ENCODE assay signal across 4 cellular contexts in the genomic region with DNA sequence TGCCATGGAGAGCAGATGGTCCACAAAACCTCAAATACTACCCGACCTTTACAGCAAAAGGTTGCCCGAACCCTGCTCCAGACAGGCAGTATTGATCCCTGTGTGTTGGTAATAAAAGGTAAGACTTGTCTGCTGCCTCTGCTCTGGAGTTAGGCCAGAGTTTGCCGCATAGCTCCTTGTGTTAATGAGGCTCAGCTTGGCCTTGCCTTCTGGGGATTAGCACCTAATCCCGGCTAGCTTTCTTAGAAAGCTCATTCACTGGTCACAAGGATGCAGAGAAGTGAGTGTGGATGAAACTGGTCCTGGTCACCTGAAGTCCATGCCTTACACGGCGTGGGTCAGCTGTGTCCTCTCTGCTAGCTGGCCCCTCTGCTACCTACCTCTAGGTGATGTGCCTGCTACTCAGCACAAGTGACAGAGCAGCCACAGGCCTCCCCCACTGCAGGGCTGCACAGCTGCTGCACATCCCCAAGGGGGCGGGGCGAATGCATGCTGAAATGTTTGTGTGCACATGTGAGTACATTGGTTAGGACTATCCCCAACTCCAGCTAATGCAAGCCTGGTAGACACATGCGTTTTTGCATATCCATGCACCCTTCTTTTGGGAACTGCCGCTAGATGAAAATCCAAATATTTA.
TF ChIP-seq lines count a peak whose summit lies in the region.

No MANE protein-coding gene starts in this region.

TF ChIP-seq in SK-N-SH treated with all-trans-retinoic acid at 6 μM for 48 hours, 23 proteins besides CTCF, POLR2A, EP300 and RAD21 (continues in another document):
- TF ChIP-seq POU6F1 (CRISPR knock-in tag; IDR thresholded peaks at IDR 0.05; ENCODE audit: borderline replicate concordance, low read depth) (no peak), GLIS3 (CRISPR knock-in tag; IDR thresholded peaks at IDR 0.05) (no peak), CSDC2 (CRISPR knock-in tag; IDR thresholded peaks at IDR 0.05) (no peak), PATZ1 (CRISPR knock-in tag; IDR thresholded peaks at IDR 0.05; ENCODE audit: borderline replicate concordance) (no peak), OSR1 (CRISPR knock-in tag; IDR thresholded peaks at IDR 0.05) (no peak), TCF4 (CRISPR knock-in tag; IDR thresholded peaks at IDR 0.05; ENCODE audit: borderline replicate concordance) (no peak), TOX (CRISPR knock-in tag; IDR thresholded peaks at IDR 0.05; ENCODE audit: borderline replicate concordance) (no peak), PPARA (CRISPR knock-in tag; IDR thresholded peaks at IDR 0.05; ENCODE audit: borderline replicate concordance) (no peak)

TF ChIP-seq in SK-N-SH, 30 proteins besides CTCF, POLR2A, EP300 and RAD21:
- TF ChIP-seq RXRA (IDR thresholded peaks at IDR 0.05; ENCODE audit: borderline replicate concordance, low read depth) (no peak), USF2 (IDR thresholded peaks at IDR 0.05; ENCODE audit: borderline replicate concordance, low read depth, low read length) (no peak), ZBTB33 (IDR thresholded peaks at IDR 0.05; ENCODE audit: borderline replicate concordance, low read depth) (no peak), PBX3 (IDR thresholded peaks at IDR 0.05) (no peak)
- TF ChIP-seq, protein P1, sequence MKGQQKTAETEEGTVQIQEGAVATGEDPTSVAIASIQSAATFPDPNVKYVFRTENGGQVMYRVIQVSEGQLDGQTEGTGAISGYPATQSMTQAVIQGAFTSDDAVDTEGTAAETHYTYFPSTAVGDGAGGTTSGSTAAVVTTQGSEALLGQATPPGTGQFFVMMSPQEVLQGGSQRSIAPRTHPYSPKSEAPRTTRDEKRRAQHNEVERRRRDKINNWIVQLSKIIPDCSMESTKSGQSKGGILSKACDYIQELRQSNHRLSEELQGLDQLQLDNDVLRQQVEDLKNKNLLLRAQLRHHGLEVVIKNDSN (IDR thresholded peaks at IDR 0.05; ENCODE audit: borderline replicate concordance, low read depth), result no peak

TF ChIP-seq in HCT116, 20 proteins besides CTCF, POLR2A, EP300 and RAD21:
- no peak for TF ChIP-seq ATF3 (IDR thresholded peaks at IDR 0.05)
- no peak for TF ChIP-seq CEBPB (IDR thresholded peaks at IDR 0.05; ENCODE audit: low read depth)
- no peak for TF ChIP-seq YY1 (IDR thresholded peaks at IDR 0.05; ENCODE audit: extremely low read depth, insufficient replicate concordance, low read depth, low read length)
- TF ChIP-seq TCF7L2 (IDR thresholded peaks at IDR 0.05; ENCODE audit: borderline replicate concordance, extremely low read depth, insufficient read depth, insufficient read length), result no peak
- TF ChIP-seq REST (IDR thresholded peaks at IDR 0.05; ENCODE audit: low read depth), result no peak
- TF ChIP-seq EZH2phosphoT487 (IDR thresholded peaks at IDR 0.05; ENCODE audit: borderline replicate concordance), result no peak
- TF ChIP-seq POLR2AphosphoS5 (IDR thresholded peaks at IDR 0.05; ENCODE audit: low read depth, low read length), result no peak
- no peak for TF ChIP-seq SP1 (IDR thresholded peaks at IDR 0.05; ENCODE audit: low read depth)
- no peak for TF ChIP-seq CBX3 (IDR thresholded peaks at IDR 0.05; ENCODE audit: low read depth)
- TF ChIP-seq ZBTB33 (IDR thresholded peaks at IDR 0.05; ENCODE audit: extremely low read depth, insufficient replicate concordance, low read length), result no peak
- TF ChIP-seq ZNF274 (IDR thresholded peaks at IDR 0.05; ENCODE audit: low read depth, low read length), result no peak
- TF ChIP-seq SRF (IDR thresholded peaks at IDR 0.05; ENCODE audit: low read depth), result no peak
- TF ChIP-seq SIN3A (IDR thresholded peaks at IDR 0.05; ENCODE audit: low read depth), result no peak

TF ChIP-seq in HEK293T, 16 proteins besides CTCF, POLR2A, EP300 and RAD21:
- TF ChIP-seq ZNF384 (IDR thresholded peaks at IDR 0.05) (no peak), CTBP1 (IDR thresholded peaks at IDR 0.05; ENCODE audit: borderline replicate concordance) (no peak), LEF1 (IDR thresholded peaks at IDR 0.05; ENCODE audit: borderline replicate concordance) (no peak), BHLHE40 (IDR thresholded peaks at IDR 0.05; ENCODE audit: borderline replicate concordance) (no peak), SUZ12 (IDR thresholded peaks at IDR 0.05) (no peak), NFRKB (IDR thresholded peaks at IDR 0.05) (no peak), SP1 (IDR thresholded peaks at IDR 0.05) (no peak), FOXA1 (IDR thresholded peaks at IDR 0.05) (no peak), ARNT (IDR thresholded peaks at IDR 0.05) (no peak), FOXK2 (IDR thresholded peaks at IDR 0.05) (no peak), FOXM1 (IDR thresholded peaks at IDR 0.05; ENCODE audit: borderline replicate concordance) (no peak), ELF4 (IDR thresholded peaks at IDR 0.05) (no peak), TARDBP (IDR thresholded peaks at IDR 0.05) (no peak), HDGF (IDR thresholded peaks at IDR 0.05; ENCODE audit: borderline replicate concordance) (no peak)
- TF ChIP-seq, protein P2, sequence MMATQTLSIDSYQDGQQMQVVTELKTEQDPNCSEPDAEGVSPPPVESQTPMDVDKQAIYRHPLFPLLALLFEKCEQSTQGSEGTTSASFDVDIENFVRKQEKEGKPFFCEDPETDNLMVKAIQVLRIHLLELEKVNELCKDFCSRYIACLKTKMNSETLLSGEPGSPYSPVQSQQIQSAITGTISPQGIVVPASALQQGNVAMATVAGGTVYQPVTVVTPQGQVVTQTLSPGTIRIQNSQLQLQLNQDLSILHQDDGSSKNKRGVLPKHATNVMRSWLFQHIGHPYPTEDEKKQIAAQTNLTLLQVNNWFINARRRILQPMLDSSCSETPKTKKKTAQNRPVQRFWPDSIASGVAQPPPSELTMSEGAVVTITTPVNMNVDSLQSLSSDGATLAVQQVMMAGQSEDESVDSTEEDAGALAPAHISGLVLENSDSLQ (IDR thresholded peaks at IDR 0.05), result no peak
TF ChIP-seq in HEK293T: peak in this region for 0.
